Comparison of ENCODE assay signal across 2 cellular contexts in genomic region chr17:81888988-81889595, GRCh38.
TF ChIP-seq lines count a peak whose summit lies in the region.

No MANE protein-coding gene starts in this region.

TF ChIP-seq in A549, 52 proteins besides CTCF, POLR2A, EP300 and RAD21:
- TF ChIP-seq, protein P1, sequence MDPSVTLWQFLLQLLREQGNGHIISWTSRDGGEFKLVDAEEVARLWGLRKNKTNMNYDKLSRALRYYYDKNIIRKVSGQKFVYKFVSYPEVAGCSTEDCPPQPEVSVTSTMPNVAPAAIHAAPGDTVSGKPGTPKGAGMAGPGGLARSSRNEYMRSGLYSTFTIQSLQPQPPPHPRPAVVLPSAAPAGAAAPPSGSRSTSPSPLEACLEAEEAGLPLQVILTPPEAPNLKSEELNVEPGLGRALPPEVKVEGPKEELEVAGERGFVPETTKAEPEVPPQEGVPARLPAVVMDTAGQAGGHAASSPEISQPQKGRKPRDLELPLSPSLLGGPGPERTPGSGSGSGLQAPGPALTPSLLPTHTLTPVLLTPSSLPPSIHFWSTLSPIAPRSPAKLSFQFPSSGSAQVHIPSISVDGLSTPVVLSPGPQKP (IDR thresholded peaks at IDR 0.05; ENCODE audit: low read depth, low read length), result no peak
- TF ChIP-seq CHD4 (IDR thresholded peaks at IDR 0.05; ENCODE audit: borderline replicate concordance), result no peak
- TF ChIP-seq FOSB (CRISPR knock-in tag; IDR thresholded peaks at IDR 0.05), result no peak

TF ChIP-seq in WTC11, 78 proteins besides CTCF, POLR2A, EP300 and RAD21 (continued from another document):
- TF ChIP-seq AFF4 (CRISPR knock-in tag; IDR thresholded peaks at IDR 0.05; ENCODE audit: borderline replicate concordance) (no peak), CREB1 (CRISPR knock-in tag; IDR thresholded peaks at IDR 0.05) (no peak), ATF6 (CRISPR knock-in tag; IDR thresholded peaks at IDR 0.05) (no peak), FOXK1 (CRISPR knock-in tag; IDR thresholded peaks at IDR 0.05) (no peak), TCF7 (CRISPR knock-in tag; IDR thresholded peaks at IDR 0.05; ENCODE audit: low read depth) (no peak), ZNF121 (CRISPR knock-in tag; IDR thresholded peaks at IDR 0.05) (no peak), ZNF512 (CRISPR knock-in tag; IDR thresholded peaks at IDR 0.05; ENCODE audit: borderline replicate concordance) (no peak), MXD4 (CRISPR knock-in tag; IDR thresholded peaks at IDR 0.05; ENCODE audit: borderline replicate concordance) (no peak), SP1 (CRISPR knock-in tag; conservative IDR thresholded peaks at IDR 0.05) (no peak), ZNF317 (CRISPR knock-in tag; IDR thresholded peaks at IDR 0.05; ENCODE audit: borderline replicate concordance, low read depth) (no peak), USF2 (CRISPR knock-in tag; IDR thresholded peaks at IDR 0.05) (no peak), ZNF425 (CRISPR knock-in tag; conservative IDR thresholded peaks at IDR 0.05) (no peak), KAT7 (CRISPR knock-in tag; IDR thresholded peaks at IDR 0.05; ENCODE audit: borderline replicate concordance) (no peak), ARID4B (CRISPR knock-in tag; IDR thresholded peaks at IDR 0.05; ENCODE audit: borderline replicate concordance) (no peak)
- TF ChIP-seq, protein P2, sequence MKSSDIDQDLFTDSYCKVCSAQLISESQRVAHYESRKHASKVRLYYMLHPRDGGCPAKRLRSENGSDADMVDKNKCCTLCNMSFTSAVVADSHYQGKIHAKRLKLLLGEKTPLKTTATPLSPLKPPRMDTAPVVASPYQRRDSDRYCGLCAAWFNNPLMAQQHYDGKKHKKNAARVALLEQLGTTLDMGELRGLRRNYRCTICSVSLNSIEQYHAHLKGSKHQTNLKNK (CRISPR knock-in tag; IDR thresholded peaks at IDR 0.05), result no peak
- TF ChIP-seq, protein P3, sequence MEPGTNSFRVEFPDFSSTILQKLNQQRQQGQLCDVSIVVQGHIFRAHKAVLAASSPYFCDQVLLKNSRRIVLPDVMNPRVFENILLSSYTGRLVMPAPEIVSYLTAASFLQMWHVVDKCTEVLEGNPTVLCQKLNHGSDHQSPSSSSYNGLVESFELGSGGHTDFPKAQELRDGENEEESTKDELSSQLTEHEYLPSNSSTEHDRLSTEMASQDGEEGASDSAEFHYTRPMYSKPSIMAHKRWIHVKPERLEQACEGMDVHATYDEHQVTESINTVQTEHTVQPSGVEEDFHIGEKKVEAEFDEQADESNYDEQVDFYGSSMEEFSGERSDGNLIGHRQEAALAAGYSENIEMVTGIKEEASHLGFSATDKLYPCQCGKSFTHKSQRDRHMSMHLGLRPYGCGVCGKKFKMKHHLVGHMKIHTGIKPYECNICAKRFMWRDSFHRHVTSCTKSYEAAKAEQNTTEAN (CRISPR knock-in tag; IDR thresholded peaks at IDR 0.05), result no peak
- TF ChIP-seq, protein P4, sequence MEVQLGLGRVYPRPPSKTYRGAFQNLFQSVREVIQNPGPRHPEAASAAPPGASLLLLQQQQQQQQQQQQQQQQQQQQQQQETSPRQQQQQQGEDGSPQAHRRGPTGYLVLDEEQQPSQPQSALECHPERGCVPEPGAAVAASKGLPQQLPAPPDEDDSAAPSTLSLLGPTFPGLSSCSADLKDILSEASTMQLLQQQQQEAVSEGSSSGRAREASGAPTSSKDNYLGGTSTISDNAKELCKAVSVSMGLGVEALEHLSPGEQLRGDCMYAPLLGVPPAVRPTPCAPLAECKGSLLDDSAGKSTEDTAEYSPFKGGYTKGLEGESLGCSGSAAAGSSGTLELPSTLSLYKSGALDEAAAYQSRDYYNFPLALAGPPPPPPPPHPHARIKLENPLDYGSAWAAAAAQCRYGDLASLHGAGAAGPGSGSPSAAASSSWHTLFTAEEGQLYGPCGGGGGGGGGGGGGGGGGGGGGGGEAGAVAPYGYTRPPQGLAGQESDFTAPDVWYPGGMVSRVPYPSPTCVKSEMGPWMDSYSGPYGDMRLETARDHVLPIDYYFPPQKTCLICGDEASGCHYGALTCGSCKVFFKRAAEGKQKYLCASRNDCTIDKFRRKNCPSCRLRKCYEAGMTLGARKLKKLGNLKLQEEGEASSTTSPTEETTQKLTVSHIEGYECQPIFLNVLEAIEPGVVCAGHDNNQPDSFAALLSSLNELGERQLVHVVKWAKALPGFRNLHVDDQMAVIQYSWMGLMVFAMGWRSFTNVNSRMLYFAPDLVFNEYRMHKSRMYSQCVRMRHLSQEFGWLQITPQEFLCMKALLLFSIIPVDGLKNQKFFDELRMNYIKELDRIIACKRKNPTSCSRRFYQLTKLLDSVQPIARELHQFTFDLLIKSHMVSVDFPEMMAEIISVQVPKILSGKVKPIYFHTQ (CRISPR knock-in tag; IDR thresholded peaks at IDR 0.05), result no peak
- TF ChIP-seq, protein P5, sequence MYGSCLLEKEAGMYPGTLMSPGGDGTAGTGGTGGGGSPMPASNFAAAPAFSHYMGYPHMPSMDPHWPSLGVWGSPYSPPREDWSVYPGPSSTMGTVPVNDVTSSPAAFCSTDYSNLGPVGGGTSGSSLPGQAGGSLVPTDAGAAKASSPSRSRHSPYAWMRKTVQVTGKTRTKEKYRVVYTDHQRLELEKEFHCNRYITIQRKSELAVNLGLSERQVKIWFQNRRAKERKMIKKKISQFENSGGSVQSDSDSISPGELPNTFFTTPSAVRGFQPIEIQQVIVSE (CRISPR knock-in tag; IDR thresholded peaks at IDR 0.05; ENCODE audit: borderline replicate concordance), result no peak
TF ChIP-seq in WTC11: peak in this region for 0.
